Comparison of ENCODE assay signal across 14 cellular contexts in genomic region chr4:53189011-53189410, GRCh38.
DNase-seq lines count a peak whose midpoint lies in the region; FAIRE-seq and TF ChIP-seq lines count a peak whose summit lies in the region.
"Had no signal": no experiment of that assay in that cellular context is flagged by ENCODE, and none has a peak within 500 bp of the region (broad histone marks: within the 10 kb centered on the region; RNA-seq: fewer than 3 reads in every experiment).

No MANE protein-coding gene starts in this region.

- H3K27me3 ChIP-seq in BJ (ENCODE audit: control insufficient read depth, insufficient read depth, low read length), result no peaks in the 10 kb centered on the region
- H3K27me3 ChIP-seq in SJSA1 (replicated peaks), result no peaks in the 10 kb centered on the region
- H3K27me3 ChIP-seq in osteoblast (ENCODE audit: insufficient read depth, low read length), result no peaks in the 10 kb centered on the region
- no peaks in the 10 kb centered on the region for H3K27me3 ChIP-seq in vagina
- H3K27me3 ChIP-seq in sigmoid colon, result no peaks in the 10 kb centered on the region
- H3K27me3 ChIP-seq: gastroesophageal sphincter had no signal

- H3K9me3 ChIP-seq in SJSA1 (replicated peaks) (no peaks in the 10 kb centered on the region), osteoblast (ENCODE audit: low read depth, low read length) (no peaks in the 10 kb centered on the region), vagina (no peaks in the 10 kb centered on the region), kidney (ENCODE audit: control insufficient read depth in 1 of 2, low read length in 2 of 2) (no peaks in the 10 kb centered on the region), sigmoid colon (no peaks in the 10 kb centered on the region)
- H3K9me3 ChIP-seq: gastroesophageal sphincter had no signal

- H3K4me1 ChIP-seq in SJSA1 (replicated peaks), result peaks cover 42% of the 10 kb centered on the region
- H3K4me1 ChIP-seq in osteoblast (ENCODE audit: insufficient read depth, low read length), result peaks cover 61% of the 10 kb centered on the region
- H3K4me1 ChIP-seq in vagina, result peaks cover 4% of the 10 kb centered on the region
- H3K4me1 ChIP-seq in kidney (ENCODE audit: control insufficient read depth in 1 of 2, insufficient read depth in 1 of 2, low read depth in 1 of 2, low read length in 2 of 2), result peaks cover 3 to 7% of the 10 kb centered on the region in 2 donors
- H3K4me1 ChIP-seq in sigmoid colon, result peaks cover 0 to 11% (median 0%) of the 10 kb centered on the region in 4 donors

- POLR2A ChIA-PET in BJ (lab: Charles Lee), result no interaction called here

- no peak overlapping the region for H2AFZ ChIP-seq in osteoblast (ENCODE audit: low read length)

- H4K20me1 ChIP-seq in osteoblast (ENCODE audit: insufficient read depth, low read length), result no peaks in the 10 kb centered on the region

- TF ChIP-seq CTCF in BJ (IDR thresholded peaks at IDR 0.05; ENCODE audit: insufficient read depth, low read depth, low read length) (no peak), fibroblast of mammary gland (conservative IDR thresholded peaks at IDR 0.05; ENCODE audit: control insufficient read depth, insufficient read depth, low read depth, low read length) (no peak), osteoblast (IDR thresholded peaks at IDR 0.05; ENCODE audit: extremely low read depth, low read depth, low read length) (no peak), vagina (IDR thresholded peaks at IDR 0.05) (no peak), kidney (IDR thresholded peaks at IDR 0.05; ENCODE audit: borderline replicate concordance, extremely low read depth, insufficient read depth) (no peak), sigmoid colon (IDR thresholded peaks at IDR 0.05) (no peak)

- CTCF ChIA-PET in BJ (lab: Yijun Ruan, JAX), result interaction anchor here (1.2 to 3.7 kb wide), 3 partner anchors 173 to 1044 kb away, joined by 3 to 30 read pairs (median 6); no protein-coding TSS in a partner anchor

- intact Hi-C loops in vagina (cut with DNase I), result no loop called here
- intact Hi-C loops in kidney (cut with DNase I), result no loop called here
- intact Hi-C loops in sigmoid colon (cut with DNase I), result no loop called here

- peaks cover 24% of the 10 kb centered on the region for H3K79me2 ChIP-seq in osteoblast (ENCODE audit: insufficient read depth, low read length)

- H3K9ac ChIP-seq in kidney (ENCODE audit: low read length in 2 of 2), result no peak overlapping the region

- H3K4me3 ChIP-seq in BJ (ENCODE audit: low read depth, low read length) (no peak overlapping the region), SJSA1 (no peak overlapping the region), fibroblast of mammary gland (ENCODE audit: control insufficient read depth, low read depth, low read length) (no peak overlapping the region), osteoblast (ENCODE audit: insufficient read depth, low read length) (peak overlapping the region; percentile 18), vagina (no peak overlapping the region), kidney (ENCODE audit: low read length in 2 of 2) (no peak overlapping the region), sigmoid colon (no peak overlapping the region)
- H3K4me3 ChIP-seq: gastroesophageal sphincter had no signal

- 55 to 59% methylated on average over 1 of the region's 1 CpG for WGBS in sigmoid colon, 2 donors

- no peaks in the 10 kb centered on the region for H3K36me3 ChIP-seq in BJ (ENCODE audit: control insufficient read depth, insufficient read depth, low read length)
- no peaks in the 10 kb centered on the region for H3K36me3 ChIP-seq in SJSA1
- H3K36me3 ChIP-seq in osteoblast (ENCODE audit: insufficient read depth, low read length), result no peaks in the 10 kb centered on the region
- H3K36me3 ChIP-seq in vagina, result no peaks in the 10 kb centered on the region
- H3K36me3 ChIP-seq in kidney (ENCODE audit: control insufficient read depth in 1 of 2, insufficient read depth in 2 of 2, low read length in 2 of 2), result no peaks in the 10 kb centered on the region
- H3K36me3 ChIP-seq in sigmoid colon, result no peaks in the 10 kb centered on the region
- H3K36me3 ChIP-seq: gastroesophageal sphincter had no signal

- DNase-seq in BJ (ENCODE audit: low read depth), result peak; percentile 52
- peak; percentile 49 to 83 for DNase-seq in SJSA1 (ENCODE audit: low read depth in 1 of 2, low spot score in 2 of 2)
- peak; percentile 40 for DNase-seq in fibroblast of mammary gland (ENCODE audit: low read depth)
- no peak for DNase-seq in osteoblast (ENCODE audit: insufficient read length, low spot score, missing footprints)
- DNase-seq in vagina (ENCODE audit: extremely low spot score in 2 of 2), result no peak
- DNase-seq in kidney, result no peak
- no peak for DNase-seq in NCI-H2171 (lab: John Stamatoyannopoulos, UW)
- DNase-seq in sigmoid colon, result no peak
- DNase-seq: activated CD4-positive, alpha-beta T cell treated with anti-CD3 and anti-CD28 coated beads for 4 hours; activated T-cell treated with anti-CD3 and anti-CD28 coated beads, Interleukin-2, amount 50 U/mL, for 4 hours; CD4-positive, alpha-beta T cell; NCI-H1930; T-helper 17 cell had no signal

- TF ChIP-seq POLR2A in vagina (IDR thresholded peaks at IDR 0.05), result no peak
- no peak for TF ChIP-seq POLR2A in sigmoid colon (IDR thresholded peaks at IDR 0.05)

- FAIRE-seq in kidney (lab: Jason Lieb, UNC), result no peak

- TF ChIP-seq EP300 in sigmoid colon (IDR thresholded peaks at IDR 0.05), result no peak

- H3K27ac ChIP-seq in SJSA1 (peak overlapping the region; percentile 94), osteoblast (ENCODE audit: low read depth, low read length) (peak overlapping the region; percentile 94), vagina (no peak overlapping the region), kidney (ENCODE audit: low read depth in 2 of 2, low read length in 2 of 2) (no peak overlapping the region), sigmoid colon (no peak overlapping the region)
- H3K27ac ChIP-seq: gastroesophageal sphincter had no signal

- peak overlapping the region; percentile 63 for H3K4me2 ChIP-seq in osteoblast (ENCODE audit: insufficient read depth, low read length)

Comparison
In these comparisons a context has a peak if more than half of its experiments do, and no peak if none do; other contexts are left out.
1. DNase-seq: peak in BJ (single experiment), SJSA1 (2 of 2) and fibroblast of mammary gland (single experiment); none in osteoblast (single experiment), vagina (0 of 2), kidney (single experiment), NCI-H2171 (single experiment) and sigmoid colon (single experiment).
2. H3K27ac ChIP-seq: peak in SJSA1 (single experiment) and osteoblast (single experiment); none in vagina (single experiment), kidney (0 of 2) and sigmoid colon (0 of 4).